In the genomic region with DNA sequence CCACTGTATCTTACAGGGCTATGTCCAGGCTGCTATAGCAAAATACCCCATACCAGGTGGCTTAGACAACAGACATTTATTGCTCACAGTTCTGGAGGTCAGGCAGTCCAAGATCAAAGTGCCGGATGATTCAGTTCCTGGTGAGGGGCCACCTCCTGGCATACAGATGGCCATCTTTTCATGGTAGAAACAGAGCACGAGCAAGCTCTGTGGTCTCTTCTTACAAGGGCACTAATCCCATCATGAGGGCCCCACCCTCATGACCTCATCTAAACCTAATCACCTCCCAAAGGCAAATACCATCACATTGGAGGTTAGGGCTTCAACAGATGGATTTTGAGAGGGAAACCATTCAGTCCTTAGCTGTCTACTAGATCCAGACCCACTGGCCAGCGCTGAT, we compare ENCODE assay signal across 17 cellular contexts.
DNase-seq lines count a peak whose midpoint lies in the region; TF ChIP-seq lines count a peak whose summit lies in the region.
"Had no signal": no experiment of that assay in that cellular context is flagged by ENCODE, and none has a peak within 500 bp of the region (broad histone marks: within the 10 kb centered on the region; RNA-seq: fewer than 3 reads in every experiment).

No MANE protein-coding gene starts in this region.

- no peak overlapping the region for H2BK5ac ChIP-seq in trophoblast cell (ENCODE audit: low read depth, low read length, poor library complexity)

- no peaks in the 10 kb centered on the region for H3K36me3 ChIP-seq in HEK293 (ENCODE audit: control insufficient read depth in 2 of 2, insufficient read depth in 1 of 2, low read length in 2 of 2)
- no peaks in the 10 kb centered on the region for H3K36me3 ChIP-seq in trophoblast cell (ENCODE audit: control insufficient read depth in 1 of 2, insufficient read depth in 2 of 2, low read length in 2 of 2)
- H3K36me3 ChIP-seq in WERI-Rb-1, result no peaks in the 10 kb centered on the region
- H3K36me3 ChIP-seq: BLaER1, HAP-1 had no signal

- TF ChIP-seq CTCF in HEK293 (tag by site-specific recombination; IDR thresholded peaks at IDR 0.05) (no peak), WERI-Rb-1 (IDR thresholded peaks at IDR 0.05; ENCODE audit: low read depth, low read length) (no peak)

- no peaks in the 10 kb centered on the region for H3K4me1 Mint-ChIP-seq in T-helper 2 cell treated with Interferon-gamma antibody and Interleukin-4, amounts not matched to agents 5 μg/mL and 100 μg/mL, for 36 hours (ENCODE audit: low read depth)
- H3K4me1 Mint-ChIP-seq: B cell; CD4-positive, CD25-positive, alpha-beta regulatory T cell had no signal

- H3K79me1 ChIP-seq in trophoblast cell (ENCODE audit: low read length), result peaks cover 5% of the 10 kb centered on the region

- H2BK120ac ChIP-seq in trophoblast cell (ENCODE audit: insufficient read depth, low read length, poor library complexity), result no peak overlapping the region

- H4K12ac ChIP-seq in trophoblast cell (ENCODE audit: low read depth, low read length), result no peak overlapping the region

- H3K27me3 Mint-ChIP-seq in T-helper 2 cell treated with Interferon-gamma antibody and Interleukin-4, amounts not matched to agents 5 μg/mL and 100 μg/mL, for 36 hours (ENCODE audit: low read depth), result no peaks in the 10 kb centered on the region

- peak overlapping the region; percentile 5 for H3K14ac ChIP-seq in trophoblast cell (ENCODE audit: low read length)

- H3K23ac ChIP-seq in trophoblast cell (ENCODE audit: low read length), result no peak overlapping the region

- H3K9ac ChIP-seq in trophoblast cell (ENCODE audit: low read length), result no peak overlapping the region
- H3K9ac ChIP-seq: BLaER1 had no signal

- POLR2A ChIA-PET in HEK293 (lab: Yijun Ruan, JAX), result no interaction called here

- H3K27ac ChIP-seq in HEK293 (ENCODE audit: extremely low read depth, low read depth, low read length), result no peak overlapping the region
- no peak overlapping the region for H3K27ac ChIP-seq in trophoblast cell (ENCODE audit: low read depth, low read length)
- no peak overlapping the region for H3K27ac ChIP-seq in WERI-Rb-1
- H3K27ac ChIP-seq: 22Rv1, BLaER1, C4-2B had no signal

- H3K4me1 ChIP-seq in HEK293 (ENCODE audit: control insufficient read depth, insufficient read depth, low read length) (no peaks in the 10 kb centered on the region), trophoblast cell (ENCODE audit: control insufficient read depth in 1 of 2, insufficient read depth in 2 of 2, low read length in 2 of 2) (peaks cover 11 to 14% of the 10 kb centered on the region in 2 experiments)
- H3K4me1 ChIP-seq: BLaER1, HAP-1 had no signal

- H3K36me3 Mint-ChIP-seq in T-helper 2 cell treated with Interferon-gamma antibody and Interleukin-4, amounts not matched to agents 5 μg/mL and 100 μg/mL, for 36 hours (ENCODE audit: low read depth), result no peaks in the 10 kb centered on the region
- H3K36me3 Mint-ChIP-seq: CD4-positive, CD25-positive, alpha-beta regulatory T cell; CD8-positive, alpha-beta T cell had no signal

- WGBS in trophoblast cell (ENCODE audit: extremely low coverage, insufficient coverage, insufficient read length), result no CpG with 5 or more reads among the region's 3 CpGs

- no peak overlapping the region for H3K4me2 ChIP-seq in trophoblast cell (ENCODE audit: low read length)
- H3K4me2 ChIP-seq: BLaER1 had no signal

- H3K4me3 ChIP-seq in HEK293 (ENCODE audit: low read depth, low read length), result no peak overlapping the region
- H3K4me3 ChIP-seq in trophoblast cell (ENCODE audit: low read depth, low read length), result no peak overlapping the region
- no peak overlapping the region for H3K4me3 ChIP-seq in WERI-Rb-1 (ENCODE audit: low read depth, low read length)
- H3K4me3 ChIP-seq: BLaER1, HAP-1 had no signal

- no peak overlapping the region for H3K4me3 Mint-ChIP-seq in T-helper 2 cell treated with Interferon-gamma antibody and Interleukin-4, amounts not matched to agents 5 μg/mL and 100 μg/mL, for 36 hours
- H3K4me3 Mint-ChIP-seq: B cell; CD4-positive, CD25-positive, alpha-beta regulatory T cell; CD8-positive, alpha-beta T cell had no signal

- H2AK5ac ChIP-seq in trophoblast cell (ENCODE audit: low read length), result no peak overlapping the region

- H4K91ac ChIP-seq in trophoblast cell (ENCODE audit: low read depth, low read length), result peak overlapping the region; percentile 8

- CTCF ChIA-PET in HEK293 (lab: Yijun Ruan, JAX), result interaction anchor here (0.5 kb wide), 1 partner anchor 177 kb away, joined by 3 read pairs; no protein-coding TSS in a partner anchor

- no peak overlapping the region for H3K4ac ChIP-seq in trophoblast cell (ENCODE audit: low read depth, low read length)

- H3K18ac ChIP-seq in trophoblast cell (ENCODE audit: low read length), result no peak overlapping the region

- H3K9me3 Mint-ChIP-seq in T-helper 2 cell treated with Interferon-gamma antibody and Interleukin-4, amounts not matched to agents 5 μg/mL and 100 μg/mL, for 36 hours, result no peaks in the 10 kb centered on the region
- H3K9me3 Mint-ChIP-seq: CD8-positive, alpha-beta T cell had no signal

- no peak overlapping the region for H4K8ac ChIP-seq in trophoblast cell (ENCODE audit: low read depth, low read length)

- H3K9me3 ChIP-seq in HEK293 (ENCODE audit: control insufficient read depth, insufficient read depth, low read depth, low read length) (no peaks in the 10 kb centered on the region), trophoblast cell (ENCODE audit: insufficient read depth, low read depth, low read length) (no peaks in the 10 kb centered on the region), WERI-Rb-1 (ENCODE audit: severe bottlenecking) (peaks cover 4% of the 10 kb centered on the region)
- H3K9me3 ChIP-seq: BLaER1, HAP-1 had no signal

- H2AFZ ChIP-seq in trophoblast cell (ENCODE audit: insufficient read depth, low read length, poor library complexity), result no peak overlapping the region

- H3K27me3 ChIP-seq in trophoblast cell (ENCODE audit: insufficient read depth, low read length) (no peaks in the 10 kb centered on the region), WERI-Rb-1 (ENCODE audit: insufficient read depth, low read depth, severe bottlenecking) (no peaks in the 10 kb centered on the region)
- H3K27me3 ChIP-seq: BLaER1 had no signal

- DNase-seq in NCI-H82 (lab: John Stamatoyannopoulos, UW) (peak; percentile 21), NCI-H82 treated with DMSO at 0.1 percent for 48 hours (lab: John Stamatoyannopoulos, UW; ENCODE audit: unreplicated experiment) (no peak), RPMI7951 (ENCODE audit: low read depth) (peak; percentile 14), trophoblast cell (peak in 1 of 2 donors; percentile 10), WERI-Rb-1 (no peak)
- no peak for DNase-seq in T-helper 2 cell treated with Interferon-gamma antibody and Interleukin-4, amounts not matched to agents 5 μg/mL and 100 μg/mL, for 36 hours (ENCODE audit: low spot score)
- DNase-seq: CD4-positive, CD25-positive, alpha-beta regulatory T cell; CD8-positive, alpha-beta T cell; DMS153; DND-41; GOT3 had no signal

- peaks cover 3% of the 10 kb centered on the region for H3K79me2 ChIP-seq in trophoblast cell (ENCODE audit: control insufficient read depth, insufficient read depth, low read length, poor library complexity)

- H3K27ac Mint-ChIP-seq in T-helper 2 cell treated with Interferon-gamma antibody and Interleukin-4, amounts not matched to agents 5 μg/mL and 100 μg/mL, for 36 hours, result no peak overlapping the region
- H3K27ac Mint-ChIP-seq: B cell; CD4-positive, CD25-positive, alpha-beta regulatory T cell; CD8-positive, alpha-beta T cell had no signal

- H2BK12ac ChIP-seq in trophoblast cell (ENCODE audit: low read length), result peak overlapping the region; percentile 4

TF ChIP-seq in HEK293, 187 proteins besides CTCF, POLR2A, EP300 and RAD21:
- TF ChIP-seq ZNF600 (tag by site-specific recombination; IDR thresholded peaks at IDR 0.05), result no peak
- TF ChIP-seq ZNF426 (tag by site-specific recombination; IDR thresholded peaks at IDR 0.05), result no peak
- TF ChIP-seq PRDM1 (tag by site-specific recombination; IDR thresholded peaks at IDR 0.05), result no peak
- peak; percentile 22 for TF ChIP-seq SETDB1 (IDR thresholded peaks at IDR 0.05; ENCODE audit: insufficient read length, low read length)

Comparison
In these comparisons a context has a peak if more than half of its experiments do, and no peak if none do; other contexts are left out.
1. DNase-seq: peak in NCI-H82 (single experiment) and RPMI7951 (single experiment); none in NCI-H82 treated with DMSO at 0.1 percent for 48 hours (single experiment), T-helper 2 cell treated with Interferon-gamma antibody and Interleukin-4, amounts not matched to agents 5 μg/mL and 100 μg/mL, for 36 hours (single experiment) and WERI-Rb-1 (single experiment).